In genomic region chr7:123599766-123600165, GRCh38 we compare ENCODE assay signal across 23 cellular contexts.
"Had no signal": no experiment of that assay in that cellular context is flagged by ENCODE, and none has a peak within 500 bp of the region (broad histone marks: within the 10 kb centered on the region; RNA-seq: fewer than 3 reads in every experiment).

No MANE protein-coding gene starts in this region.

- H3K4me1 Mint-ChIP-seq: immature natural killer cell, natural killer cell had no signal

- H3K4me3 Mint-ChIP-seq: activated naive CD8-positive, alpha-beta T cell; immature natural killer cell; natural killer cell; T-helper 1 cell treated with Interleukin-12 subunit alpha and Interleukin-12 subunit beta and Interleukin-4 antibody, amounts not matched to agents 30 μg/mL and 1 μg/mL, for 36 hours had no signal

- H3K27ac Mint-ChIP-seq: activated naive CD8-positive, alpha-beta T cell; immature natural killer cell; natural killer cell; T-helper 1 cell treated with Interleukin-12 subunit alpha and Interleukin-12 subunit beta and Interleukin-4 antibody, amounts not matched to agents 30 μg/mL and 1 μg/mL, for 36 hours had no signal

- DNase-seq: activated CD4-positive, alpha-beta T cell treated with anti-CD3 and anti-CD28 coated beads for 4 hours; activated CD4-positive, alpha-beta T cell treated with anti-CD3 and anti-CD28 coated beads, Interleukin-2, amount 50 U/mL, for 4 hours; activated effector memory CD4-positive, alpha-beta T cell treated with Interleukin-2 at 50 U/mL for 16 hours; activated naive CD4-positive, alpha-beta T cell treated with Interleukin-2 at 50 U/mL for 16 hours; activated T-cell treated with anti-CD3 and anti-CD28 coated beads for 4 hours; anterior cingulate cortex; body of pancreas; dorsolateral prefrontal cortex; effector memory CD4-positive, alpha-beta T cell; hypothalamus; immature natural killer cell; mesendoderm; natural killer cell; spleen; stimulated activated CD4-positive, alpha-beta T cell treated with anti-CD3 and anti-CD28 coated beads, Interleukin-2, amount 100 ng/mL, for 48 hours; stimulated activated naive CD4-positive, alpha-beta T cell treated with Interleukin-2 at 50 U/mL for 16 hours; T-helper 9 cell; testis; transverse colon had no signal

- H3K9me3 Mint-ChIP-seq: immature natural killer cell; natural killer cell; T-helper 1 cell treated with Interleukin-12 subunit alpha and Interleukin-12 subunit beta and Interleukin-4 antibody, amounts not matched to agents 30 μg/mL and 1 μg/mL, for 36 hours had no signal

- H3K36me3 Mint-ChIP-seq: activated naive CD8-positive, alpha-beta T cell; natural killer cell had no signal

- ATAC-seq: body of pancreas, gastroesophageal sphincter, left lobe of liver, natural killer cell had no signal
